ENCODE assay signal across 9 cellular contexts in the genomic region with DNA sequence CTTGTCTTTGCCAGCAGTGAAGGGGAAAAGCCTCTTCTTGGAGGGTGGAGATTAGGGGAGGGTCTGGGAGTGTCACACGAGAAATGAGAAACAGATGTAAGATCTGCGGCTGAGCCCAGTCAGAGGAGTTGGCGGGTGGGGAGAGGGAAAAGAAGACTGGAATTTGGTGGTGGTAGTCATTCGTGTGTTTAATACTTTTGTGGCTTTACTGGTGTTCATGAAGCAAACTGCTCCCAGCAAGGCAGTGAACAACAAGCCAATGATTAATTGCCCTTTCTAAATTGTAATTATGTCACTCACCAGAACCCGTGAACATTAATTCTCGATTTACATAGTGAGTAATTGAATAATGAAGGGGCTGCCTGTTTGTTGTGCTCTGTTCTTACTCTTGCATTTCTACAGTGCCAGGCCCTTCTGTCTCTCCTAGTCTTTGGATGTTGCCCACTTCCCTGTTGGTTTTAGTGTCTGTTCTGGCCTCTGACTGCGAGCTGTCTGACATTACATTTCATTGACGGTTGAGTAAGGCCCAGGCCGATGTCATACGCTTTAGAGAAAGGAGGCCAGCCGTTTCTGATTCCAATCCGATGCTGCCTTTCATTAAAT.
DNase-seq lines count a peak whose midpoint lies in the region; ATAC-seq and TF ChIP-seq lines count a peak whose summit lies in the region.
"Had no signal": no experiment of that assay in that cellular context is flagged by ENCODE, and none has a peak within 500 bp of the region (broad histone marks: within the 10 kb centered on the region; RNA-seq: fewer than 3 reads in every experiment).

No MANE protein-coding gene starts in this region.

- dilution Hi-C loops in mammary epithelial cell (cut with HindIII; ENCODE audit: low sequenced_read_pairs) = no loop called here

- H3K4ac ChIP-seq in trophoblast cell (ENCODE audit: low read depth, low read length) = no peak overlapping the region

- BruUV-seq in mammary epithelial cell (replicated peaks; lab: Mats Ljungman, UMichigan) = TSS peak; percentile 95

- in situ Hi-C loops in mammary epithelial cell (cut with MboI; ENCODE audit: low sequenced_read_pairs in 2 of 2) = no loop called here

- H4K12ac ChIP-seq in trophoblast cell (ENCODE audit: low read depth, low read length) = no peak overlapping the region

- H3K36me3 ChIP-seq in mammary epithelial cell (ENCODE audit: insufficient read depth, low read length) (no peaks in the 10 kb centered on the region), upper lobe of right lung (no peaks in the 10 kb centered on the region), trophoblast cell (ENCODE audit: control insufficient read depth in 1 of 2, insufficient read depth in 2 of 2, low read length in 2 of 2) (no peaks in the 10 kb centered on the region)

- no peak overlapping the region for H3K4me3 Mint-ChIP-seq in activated CD8-positive, alpha-beta memory T cell treated with anti-CD3 and anti-CD28 coated beads, Interleukin-2, amount 10 ng/mL, durations not matched to agents 7 days and 5 days

- no peak overlapping the region for H2BK120ac ChIP-seq in trophoblast cell (ENCODE audit: insufficient read depth, low read length, poor library complexity)

- no peaks in the 10 kb centered on the region for H3K9me3 Mint-ChIP-seq in activated CD8-positive, alpha-beta memory T cell treated with anti-CD3 and anti-CD28 coated beads, Interleukin-2, amount 10 ng/mL, durations not matched to agents 7 days and 5 days (ENCODE audit: low read depth)

- no peak overlapping the region for H3K18ac ChIP-seq in trophoblast cell (ENCODE audit: low read length)

- H4K91ac ChIP-seq in trophoblast cell (ENCODE audit: low read depth, low read length) = no peak overlapping the region

- H3K27me3 Mint-ChIP-seq in activated CD8-positive, alpha-beta memory T cell treated with anti-CD3 and anti-CD28 coated beads, Interleukin-2, amount 10 ng/mL, durations not matched to agents 7 days and 5 days = no peaks in the 10 kb centered on the region

- H3K36me3 Mint-ChIP-seq in activated CD8-positive, alpha-beta memory T cell treated with anti-CD3 and anti-CD28 coated beads, Interleukin-2, amount 10 ng/mL, durations not matched to agents 7 days and 5 days = no peaks in the 10 kb centered on the region

- H2BK5ac ChIP-seq in trophoblast cell (ENCODE audit: low read depth, low read length, poor library complexity) = no peak overlapping the region

- peak overlapping the region; percentile 52 for H3K9ac ChIP-seq in mammary epithelial cell (ENCODE audit: insufficient read depth, low read length)
- no peak overlapping the region for H3K9ac ChIP-seq in trophoblast cell (ENCODE audit: low read length)

- no peaks in the 10 kb centered on the region for H3K9me3 ChIP-seq in mammary epithelial cell (replicated peaks; ENCODE audit: insufficient read depth, low read length)
- H3K9me3 ChIP-seq in upper lobe of right lung = no peaks in the 10 kb centered on the region
- H3K9me3 ChIP-seq in trophoblast cell (ENCODE audit: insufficient read depth, low read depth, low read length) = no peaks in the 10 kb centered on the region

- no peak for ATAC-seq in upper lobe of right lung
- ATAC-seq in GM18870 (IDR thresholded peaks at IDR 0.05; ENCODE audit: unreplicated experiment) = no peak
- ATAC-seq in activated CD8-positive, alpha-beta memory T cell treated with anti-CD3 and anti-CD28 coated beads, Interleukin-2, amount 10 ng/mL, durations not matched to agents 7 days and 5 days = no peak

- H3K27me3 ChIP-seq in mammary epithelial cell (ENCODE audit: insufficient read depth, low read length) (no peaks in the 10 kb centered on the region), upper lobe of right lung (no peaks in the 10 kb centered on the region), trophoblast cell (ENCODE audit: insufficient read depth, low read length) (no peaks in the 10 kb centered on the region)

- H3K27ac ChIP-seq in mammary epithelial cell (ENCODE audit: insufficient read depth, low read depth, low read length) (peak overlapping the region; percentile 95), upper lobe of right lung (peak overlapping the region; percentile 48), trophoblast cell (ENCODE audit: low read depth, low read length) (no peak overlapping the region)

- H3K4me2 ChIP-seq in mammary epithelial cell (ENCODE audit: insufficient read depth, low read depth, low read length) (peak overlapping the region; percentile 57), trophoblast cell (ENCODE audit: low read length) (no peak overlapping the region)

- no peak overlapping the region for H4K8ac ChIP-seq in trophoblast cell (ENCODE audit: low read depth, low read length)

- H4K20me1 ChIP-seq in mammary epithelial cell (ENCODE audit: insufficient read depth, low read length) = no peaks in the 10 kb centered on the region

- H2BK12ac ChIP-seq in trophoblast cell (ENCODE audit: low read length) = no peak overlapping the region

- DNase-seq in NCI-H1417 (lab: John Stamatoyannopoulos, UW) = peak in 2 of 3 experiments; percentile 7 to 63
- DNase-seq in NCI-H1417 treated with DMSO at 0.1 percent for 48 hours (lab: John Stamatoyannopoulos, UW) = no peak
- DNase-seq in mammary epithelial cell = peak; percentile 60
- DNase-seq in iris pigment epithelial cell (ENCODE audit: low read depth) = peak; percentile 71
- no peak for DNase-seq in upper lobe of right lung
- no peak for DNase-seq in activated CD8-positive, alpha-beta memory T cell treated with anti-CD3 and anti-CD28 coated beads, Interleukin-2, amount 10 ng/mL, durations not matched to agents 7 days and 5 days
- no peak for DNase-seq in trophoblast cell
- DNase-seq: activated T-cell treated with anti-CD3 and anti-CD28 coated beads, Interleukin-2, amount 50 U/mL, for 1 hour had no signal

- peak overlapping the region; percentile 43 for H2AFZ ChIP-seq in mammary epithelial cell (ENCODE audit: low read depth, low read length)
- no peak overlapping the region for H2AFZ ChIP-seq in trophoblast cell (ENCODE audit: insufficient read depth, low read length, poor library complexity)

- peaks cover 3% of the 10 kb centered on the region for H3K4me1 Mint-ChIP-seq in activated CD8-positive, alpha-beta memory T cell treated with anti-CD3 and anti-CD28 coated beads, Interleukin-2, amount 10 ng/mL, durations not matched to agents 7 days and 5 days

- H3K27ac Mint-ChIP-seq in activated CD8-positive, alpha-beta memory T cell treated with anti-CD3 and anti-CD28 coated beads, Interleukin-2, amount 10 ng/mL, durations not matched to agents 7 days and 5 days = no peak overlapping the region

- H3K4me3 ChIP-seq in mammary epithelial cell (replicated peaks in 1 of 3; ENCODE audit: insufficient read depth in 1 of 3, low read depth in 2 of 3, low read length in 3 of 3) = no peak overlapping the region
- H3K4me3 ChIP-seq in upper lobe of right lung = no peak overlapping the region
- no peak overlapping the region for H3K4me3 ChIP-seq in trophoblast cell (ENCODE audit: low read depth, low read length)

- TF ChIP-seq CTCF in mammary epithelial cell (conservative IDR thresholded peaks at IDR 0.05 in 1 of 2, IDR thresholded peaks at IDR 0.05 in 1 of 2; ENCODE audit: extremely low read depth in 1 of 2, insufficient read depth in 1 of 2, low read depth in 1 of 2, low read length in 2 of 2) (no peak), upper lobe of right lung (IDR thresholded peaks at IDR 0.05) (no peak)

- H3K23ac ChIP-seq in trophoblast cell (ENCODE audit: low read length) = no peak overlapping the region

- H3K79me1 ChIP-seq in trophoblast cell (ENCODE audit: low read length) = no peaks in the 10 kb centered on the region

- WGBS in mammary epithelial cell (ENCODE audit: low coverage, missing lambda C conversion rate) = 51% methylated on average over 12 of the region's 12 CpGs
- no CpG with 5 or more reads among the region's 12 CpGs for WGBS in trophoblast cell (ENCODE audit: extremely low coverage, insufficient coverage, insufficient read length)

- H3K14ac ChIP-seq in trophoblast cell (ENCODE audit: low read length) = no peak overlapping the region

- H2AK5ac ChIP-seq in trophoblast cell (ENCODE audit: low read length) = no peak overlapping the region

- intact Hi-C loops in mammary epithelial cell (cut with micrococcal nuclease) = no loop called here
- intact Hi-C loops in upper lobe of right lung (cut with DNase I) = no loop called here

- CTCF ChIA-PET in mammary epithelial cell (lab: Charles Lee; ENCODE audit: low non-redundant PET) = no interaction called here
- CTCF ChIA-PET in activated CD8-positive, alpha-beta memory T cell treated with anti-CD3 and anti-CD28 coated beads, Interleukin-2, amount 10 ng/mL, durations not matched to agents 7 days and 5 days (lab: Charles Lee) = no interaction called here

- no peaks in the 10 kb centered on the region for H3K79me2 ChIP-seq in mammary epithelial cell (ENCODE audit: insufficient read depth, low read length)
- no peaks in the 10 kb centered on the region for H3K79me2 ChIP-seq in trophoblast cell (ENCODE audit: control insufficient read depth, insufficient read depth, low read length, poor library complexity)

- H3K4me1 ChIP-seq in mammary epithelial cell (ENCODE audit: insufficient read depth, low read length) (peaks cover 29% of the 10 kb centered on the region), upper lobe of right lung (peaks cover 7% of the 10 kb centered on the region), trophoblast cell (ENCODE audit: control insufficient read depth in 1 of 2, insufficient read depth in 2 of 2, low read length in 2 of 2) (peaks cover 4% of the 10 kb centered on the region in 2 experiments)

Comparison
In these comparisons a context has a peak if more than half of its experiments do, and no peak if none do; other contexts are left out.
1. DNase-seq: peak in NCI-H1417 (2 of 3), mammary epithelial cell (single experiment) and iris pigment epithelial cell (single experiment); none in NCI-H1417 treated with DMSO at 0.1 percent for 48 hours (single experiment), upper lobe of right lung (single experiment), activated CD8-positive, alpha-beta memory T cell treated with anti-CD3 and anti-CD28 coated beads, Interleukin-2, amount 10 ng/mL, durations not matched to agents 7 days and 5 days (single experiment) and trophoblast cell (0 of 2).